ENCODE assay signal across 8 cellular contexts in genomic region chr6:34982424-34982852, GRCh38.
A peak's percentile ranks its signal among the peaks of the same experiment; 100 is the strongest.
DNase-seq lines count a peak whose midpoint lies in the region; ATAC-seq, FAIRE-seq and TF ChIP-seq lines count a peak whose summit lies in the region.

No MANE protein-coding gene starts in this region.

- H3K4me3 Mint-ChIP-seq in endodermal cell = no peak overlapping the region
- no peak overlapping the region for H3K4me3 Mint-ChIP-seq in activated CD8-positive, alpha-beta T cell treated with anti-CD3 and anti-CD28 coated beads for 36 hours

- POLR2A ChIA-PET in GM10248 (lab: Yijun Ruan, JAX) = no interaction called here
- POLR2A ChIA-PET in activated CD8-positive, alpha-beta T cell treated with anti-CD3 and anti-CD28 coated beads for 36 hours (lab: Charles Lee) = no interaction called here

- peaks cover 11% of the 10 kb centered on the region for H3K4me1 Mint-ChIP-seq in endodermal cell
- H3K4me1 Mint-ChIP-seq in activated CD8-positive, alpha-beta T cell treated with anti-CD3 and anti-CD28 coated beads for 36 hours (ENCODE audit: low read depth) = no peaks in the 10 kb centered on the region

- H3K27ac ChIP-seq in endodermal cell (ENCODE audit: low read depth, low read length) (no peak overlapping the region), pancreas (no peak overlapping the region)

- H3K27me3 ChIP-seq in endodermal cell (ENCODE audit: control insufficient read depth, insufficient read depth, low read length, poor library complexity, severe bottlenecking) (no peaks in the 10 kb centered on the region), pancreas (no peaks in the 10 kb centered on the region)

- peaks cover 23% of the 10 kb centered on the region for H3K36me3 Mint-ChIP-seq in endodermal cell (ENCODE audit: low read depth)
- peaks cover 15% of the 10 kb centered on the region for H3K36me3 Mint-ChIP-seq in activated CD8-positive, alpha-beta T cell treated with anti-CD3 and anti-CD28 coated beads for 36 hours (ENCODE audit: low read depth)

- CTCF ChIA-PET in GM10248 (lab: Yijun Ruan, JAX) = interaction anchor here (8.1 kb wide), 1 partner anchor 157 kb away, joined by 95 read pairs; the partner anchor contains the start of gene TCP11
- CTCF ChIA-PET in activated CD8-positive, alpha-beta T cell treated with anti-CD3 and anti-CD28 coated beads for 36 hours (lab: Charles Lee) = interaction anchor here (1.0 kb wide), 1 partner anchor 157 kb away, joined by 4 read pairs; no protein-coding TSS in a partner anchor

- H3K27me3 Mint-ChIP-seq in endodermal cell (ENCODE audit: insufficient read depth) = no peaks in the 10 kb centered on the region
- H3K27me3 Mint-ChIP-seq in activated CD8-positive, alpha-beta T cell treated with anti-CD3 and anti-CD28 coated beads for 36 hours = no peaks in the 10 kb centered on the region

- no peak for FAIRE-seq in pancreas (lab: Jason Lieb, UNC)

- no peaks in the 10 kb centered on the region for H3K4me1 ChIP-seq in endodermal cell (ENCODE audit: control insufficient read depth, insufficient read depth, low read length)
- no peaks in the 10 kb centered on the region for H3K4me1 ChIP-seq in pancreas

- H3K27ac Mint-ChIP-seq in endodermal cell = peak overlapping the region; percentile 33
- no peak overlapping the region for H3K27ac Mint-ChIP-seq in activated CD8-positive, alpha-beta T cell treated with anti-CD3 and anti-CD28 coated beads for 36 hours

- ATAC-seq in pancreas (peak in 3 of 4 donors; percentile 46 to 65 (median 58)), HG03159 (IDR thresholded peaks at IDR 0.05; ENCODE audit: unreplicated experiment) (no peak), HG02981 (IDR thresholded peaks at IDR 0.05; ENCODE audit: unreplicated experiment) (no peak)
- no peak for ATAC-seq in activated CD8-positive, alpha-beta T cell treated with anti-CD3 and anti-CD28 coated beads for 36 hours

- peaks cover 48% of the 10 kb centered on the region for H3K36me3 ChIP-seq in endodermal cell (ENCODE audit: control insufficient read depth, insufficient read depth, low read length)
- peaks cover 0 to 20% (median 2%) of the 10 kb centered on the region in 3 donors for H3K36me3 ChIP-seq in pancreas

- DNase-seq in GM10248 (ENCODE audit: extremely low spot score) (peak; percentile 26), NAMALWA (ENCODE audit: low spot score) (peak; percentile 37), endodermal cell (no peak), pancreas (no peak), NCI-H128 (lab: John Stamatoyannopoulos, UW; ENCODE audit: unreplicated experiment) (no peak)
- DNase-seq in activated CD8-positive, alpha-beta T cell treated with anti-CD3 and anti-CD28 coated beads for 36 hours = no peak

- intact Hi-C loops in pancreas (cut with DNase I) = no loop called here
- intact Hi-C loops in activated CD8-positive, alpha-beta T cell treated with anti-CD3 and anti-CD28 coated beads for 36 hours (cut with micrococcal nuclease) = loop anchor here (10.0 kb wide), 1 partner anchor 222 kb away; no protein-coding TSS in a partner anchor

- no peak overlapping the region for H3K4me3 ChIP-seq in endodermal cell (ENCODE audit: low read length)
- H3K4me3 ChIP-seq in pancreas = no peak overlapping the region

- no peak for TF ChIP-seq CTCF in GM10248 (IDR thresholded peaks at IDR 0.05; ENCODE audit: control extremely low read depth, extremely low read depth, low read depth, missing control alignments)
- peak; percentile 47 for TF ChIP-seq CTCF in endodermal cell (conservative IDR thresholded peaks at IDR 0.05)
- TF ChIP-seq CTCF in pancreas (IDR thresholded peaks at IDR 0.05) = no peak
- no peak for TF ChIP-seq CTCF in activated CD8-positive, alpha-beta T cell treated with anti-CD3 and anti-CD28 coated beads for 36 hours (IDR thresholded peaks at IDR 0.05)

- no peaks in the 10 kb centered on the region for H3K9me3 ChIP-seq in endodermal cell (ENCODE audit: control insufficient read depth, low read length)
- no peaks in the 10 kb centered on the region for H3K9me3 ChIP-seq in pancreas

- H3K9me3 Mint-ChIP-seq in endodermal cell = no peaks in the 10 kb centered on the region
- no peaks in the 10 kb centered on the region for H3K9me3 Mint-ChIP-seq in activated CD8-positive, alpha-beta T cell treated with anti-CD3 and anti-CD28 coated beads for 36 hours

- 93 to 99% methylated on average over 9 to 11 of the region's 11 CpGs for WGBS in endodermal cell (ENCODE audit: insufficient coverage in 1 of 2, insufficient read length in 1 of 2), 2 experiments
- WGBS in pancreas, 2 donors = 75 to 79% methylated on average over 11 of the region's 11 CpGs

- H3K9ac ChIP-seq in endodermal cell (ENCODE audit: extremely low read depth, low read length, poor library complexity, severe bottlenecking) = no peak overlapping the region

Comparison
In these comparisons a context has a peak if more than half of its experiments do, and no peak if none do; other contexts are left out.
1. DNase-seq: peak in GM10248 (single experiment) and NAMALWA (single experiment); none in endodermal cell (single experiment), pancreas (0 of 6), activated CD8-positive, alpha-beta T cell treated with anti-CD3 and anti-CD28 coated beads for 36 hours (single experiment) and NCI-H128 (single experiment).
2. ATAC-seq: peak in pancreas (3 of 4); none in HG03159 (single experiment), HG02981 (single experiment) and activated CD8-positive, alpha-beta T cell treated with anti-CD3 and anti-CD28 coated beads for 36 hours (single experiment).